Comparison of ENCODE assay signal across 9 cellular contexts in genomic region chr9:109974143-109974917, GRCh38.
DNase-seq lines count a peak whose midpoint lies in the region; ATAC-seq and TF ChIP-seq lines count a peak whose summit lies in the region.
"Had no signal": no experiment of that assay in that cellular context is flagged by ENCODE, and none has a peak within 500 bp of the region (broad histone marks: within the 10 kb centered on the region; RNA-seq: fewer than 3 reads in every experiment).

No MANE protein-coding gene starts in this region.

- peak overlapping the region; percentile 80 for H3K27ac Mint-ChIP-seq in activated CD4-positive, alpha-beta memory T cell treated with anti-CD3 and anti-CD28 coated beads, Interleukin-2, amount 10 ng/mL, durations not matched to agents 7 days and 5 days

- CTCF ChIA-PET in activated CD4-positive, alpha-beta memory T cell treated with anti-CD3 and anti-CD28 coated beads, Interleukin-2, amount 10 ng/mL, durations not matched to agents 7 days and 5 days (lab: Charles Lee): no interaction called here
- CTCF ChIA-PET in HEK293T (lab: Yijun Ruan, JAX): no interaction called here

- H3K27me3 ChIP-seq in H7 (ENCODE audit: control insufficient read depth, insufficient read depth, low read length): no peaks in the 10 kb centered on the region
- H3K27me3 ChIP-seq: BLaER1 had no signal

- H3K4me3 ChIP-seq in H7 (ENCODE audit: insufficient read depth, low read depth, low read length): no peak overlapping the region
- H3K4me3 ChIP-seq: BLaER1 had no signal

- H3K36me3 ChIP-seq in H7 (replicated peaks; ENCODE audit: control insufficient read depth, insufficient read depth, low read length): no peaks in the 10 kb centered on the region
- H3K36me3 ChIP-seq: BLaER1 had no signal

- POLR2A ChIA-PET in activated CD4-positive, alpha-beta memory T cell treated with anti-CD3 and anti-CD28 coated beads, Interleukin-2, amount 10 ng/mL, durations not matched to agents 7 days and 5 days (lab: Charles Lee): interaction anchor here (0.5 to 1.1 kb wide), 3 partner anchors 23 to 77 kb away, joined by 3 to 4 read pairs (median 3); no protein-coding TSS in a partner anchor
- POLR2A ChIA-PET in HEK293T (lab: Yijun Ruan, JAX): no interaction called here

- no peaks in the 10 kb centered on the region for H3K36me3 Mint-ChIP-seq in activated CD4-positive, alpha-beta memory T cell treated with anti-CD3 and anti-CD28 coated beads, Interleukin-2, amount 10 ng/mL, durations not matched to agents 7 days and 5 days (ENCODE audit: low read depth)

- peak; percentile 79 for ATAC-seq in HG03135 (IDR thresholded peaks at IDR 0.05; ENCODE audit: unreplicated experiment)

- DNase-seq in activated naive CD4-positive, alpha-beta T cell treated with Interleukin-2 at 50 U/mL for 16 hours: peak; percentile 73
- DNase-seq in activated naive CD4-positive, alpha-beta T cell (lab: John Stamatoyannopoulos, UW): no peak
- peak; percentile 65 for DNase-seq in activated CD4-positive, alpha-beta memory T cell treated with anti-CD3 and anti-CD28 coated beads, Interleukin-2, amount 10 ng/mL, durations not matched to agents 7 days and 5 days
- peak; percentile 59 to 61 for DNase-seq in stimulated activated CD4-positive, alpha-beta T cell treated with anti-CD3 and anti-CD28 coated beads, Interleukin-15, amount 100 ng/mL, for 48 hours (ENCODE audit: low read depth in 2 of 2)
- DNase-seq in H7: no peak
- no peak for DNase-seq in NCI-H187 treated with DMSO at 0.1 percent for 48 hours (lab: John Stamatoyannopoulos, UW)
- DNase-seq in HEK293T (ENCODE audit: extremely low spot score): no peak

- no peak overlapping the region for H3K4me3 Mint-ChIP-seq in activated CD4-positive, alpha-beta memory T cell treated with anti-CD3 and anti-CD28 coated beads, Interleukin-2, amount 10 ng/mL, durations not matched to agents 7 days and 5 days

- H3K4me1 Mint-ChIP-seq in activated CD4-positive, alpha-beta memory T cell treated with anti-CD3 and anti-CD28 coated beads, Interleukin-2, amount 10 ng/mL, durations not matched to agents 7 days and 5 days: peaks cover 57% of the 10 kb centered on the region

- H3K27me3 Mint-ChIP-seq in activated CD4-positive, alpha-beta memory T cell treated with anti-CD3 and anti-CD28 coated beads, Interleukin-2, amount 10 ng/mL, durations not matched to agents 7 days and 5 days: no peaks in the 10 kb centered on the region

- no peaks in the 10 kb centered on the region for H3K9me3 Mint-ChIP-seq in activated CD4-positive, alpha-beta memory T cell treated with anti-CD3 and anti-CD28 coated beads, Interleukin-2, amount 10 ng/mL, durations not matched to agents 7 days and 5 days

TF ChIP-seq in HEK293T, 16 proteins besides CTCF, POLR2A, EP300 and RAD21:
- no peak for TF ChIP-seq SP1 (IDR thresholded peaks at IDR 0.05)
- TF ChIP-seq ARNT (IDR thresholded peaks at IDR 0.05): no peak
- no peak for TF ChIP-seq FOXK2 (IDR thresholded peaks at IDR 0.05)
- no peak for TF ChIP-seq FOXM1 (IDR thresholded peaks at IDR 0.05; ENCODE audit: borderline replicate concordance)
- TF ChIP-seq TARDBP (IDR thresholded peaks at IDR 0.05): no peak
- TF ChIP-seq BHLHE40 (IDR thresholded peaks at IDR 0.05; ENCODE audit: borderline replicate concordance): no peak
- no peak for TF ChIP-seq NFRKB (IDR thresholded peaks at IDR 0.05)
- TF ChIP-seq PKNOX1 (IDR thresholded peaks at IDR 0.05): no peak
TF ChIP-seq in HEK293T: peak in this region for 0.

Comparison
In these comparisons a context has a peak if more than half of its experiments do, and no peak if none do; other contexts are left out.
1. DNase-seq: peak in activated naive CD4-positive, alpha-beta T cell treated with Interleukin-2 at 50 U/mL for 16 hours (single experiment), activated CD4-positive, alpha-beta memory T cell treated with anti-CD3 and anti-CD28 coated beads, Interleukin-2, amount 10 ng/mL, durations not matched to agents 7 days and 5 days (single experiment) and stimulated activated CD4-positive, alpha-beta T cell treated with anti-CD3 and anti-CD28 coated beads, Interleukin-15, amount 100 ng/mL, for 48 hours (2 of 2); none in activated naive CD4-positive, alpha-beta T cell (0 of 4), H7 (single experiment), NCI-H187 treated with DMSO at 0.1 percent for 48 hours (single experiment) and HEK293T (single experiment).